24 cellular contexts compared by ENCODE assay signal in the genomic region with DNA sequence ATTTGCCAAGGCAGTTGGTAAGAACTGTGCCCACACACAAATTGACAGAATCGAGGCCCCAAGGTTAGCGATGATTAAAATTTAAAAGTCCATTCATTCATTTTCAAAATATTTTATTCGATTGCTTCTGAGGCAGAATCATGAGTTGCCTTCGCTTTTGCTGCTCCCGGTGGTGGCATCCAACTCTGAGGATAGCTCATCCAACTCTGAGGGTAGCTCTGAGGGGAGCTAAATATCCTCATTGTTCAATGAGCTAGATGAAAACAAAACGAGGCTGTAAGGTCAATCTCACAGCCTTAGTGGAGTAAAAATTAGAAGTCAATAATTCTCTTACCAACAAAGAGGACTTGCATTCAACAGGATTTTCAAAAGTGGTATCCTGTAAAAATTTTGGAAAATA. TPM values are rescaled to one million over a fixed set of nuclear protein-coding genes. Genes with fewer than 3 reads are reported as not detected.
DNase-seq lines count a peak whose midpoint lies in the region; ATAC-seq, FAIRE-seq and TF ChIP-seq lines count a peak whose summit lies in the region.
"Had no signal": no experiment of that assay in that cellular context is flagged by ENCODE, and none has a peak within 500 bp of the region (broad histone marks: within the 10 kb centered on the region; RNA-seq: fewer than 3 reads in every experiment).

No MANE protein-coding gene starts in this region.

- no peaks in the 10 kb centered on the region for H3K79me2 ChIP-seq in OCI-LY3 (ENCODE audit: low read length)
- no peaks in the 10 kb centered on the region for H3K79me2 ChIP-seq in neural progenitor cell (ENCODE audit: low read depth)

- H3K27ac ChIP-seq in OCI-LY3 (ENCODE audit: low read length) = no peak overlapping the region
- H3K27ac ChIP-seq in endodermal cell (ENCODE audit: low read depth, low read length) = no peak overlapping the region
- H3K27ac ChIP-seq in neural progenitor cell = no peak overlapping the region
- H3K27ac ChIP-seq: foreskin keratinocyte had no signal

- peak overlapping the region; percentile 95 for H3K4me3 ChIP-seq in OCI-LY3 (ENCODE audit: low read length)
- H3K4me3 ChIP-seq in endodermal cell (ENCODE audit: low read length) = peak overlapping the region; percentile 60
- H3K4me3 ChIP-seq in neural progenitor cell = no peak overlapping the region
- H3K4me3 ChIP-seq: mucosa of descending colon had no signal

- H3K27ac Mint-ChIP-seq in endodermal cell (no peak overlapping the region), neural progenitor cell (no peak overlapping the region)
- no peak overlapping the region for H3K27ac Mint-ChIP-seq in stimulated activated naive CD8-positive, alpha-beta T cell treated with anti-CD3 and anti-CD28 coated beads, Interleukin-15, amount 100 ng/mL, for 72 hours
- H3K27ac Mint-ChIP-seq: activated naive CD8-positive, alpha-beta T cell treated with anti-CD3 and anti-CD28 coated beads for 36 hours; stimulated activated naive CD8-positive, alpha-beta T cell treated with anti-CD3 and anti-CD28 coated beads, Interleukin-15, Interleukin-2, amounts not matched to agents 100 ng/mL and 50 ng/mL, for 24 hours had no signal

- H3K36me3 ChIP-seq in OCI-LY3 (replicated peaks; ENCODE audit: low read depth, low read length) (no peaks in the 10 kb centered on the region), endodermal cell (ENCODE audit: control insufficient read depth, insufficient read depth, low read length) (no peaks in the 10 kb centered on the region), neural progenitor cell (no peaks in the 10 kb centered on the region)

- H3K4me1 ChIP-seq in OCI-LY3 (ENCODE audit: low read length) = peaks cover 25% of the 10 kb centered on the region
- H3K4me1 ChIP-seq in endodermal cell (ENCODE audit: control insufficient read depth, insufficient read depth, low read length) = no peaks in the 10 kb centered on the region
- peaks cover 13% of the 10 kb centered on the region for H3K4me1 ChIP-seq in neural progenitor cell
- H3K4me1 ChIP-seq: foreskin keratinocyte had no signal

- TF ChIP-seq CTCF in OCI-LY3 (IDR thresholded peaks at IDR 0.05; ENCODE audit: low read depth, low read length) (no peak), endodermal cell (conservative IDR thresholded peaks at IDR 0.05) (peak; percentile 41), neural progenitor cell (IDR thresholded peaks at IDR 0.05) (no peak)

- H3K27me3 Mint-ChIP-seq in endodermal cell (ENCODE audit: insufficient read depth) (peaks cover 72% of the 10 kb centered on the region), neural progenitor cell (ENCODE audit: insufficient read depth, low read depth) (peaks cover 7% of the 10 kb centered on the region)
- H3K27me3 Mint-ChIP-seq in stimulated activated naive CD8-positive, alpha-beta T cell treated with anti-CD3 and anti-CD28 coated beads, Interleukin-15, amount 100 ng/mL, for 72 hours = peaks cover 46% of the 10 kb centered on the region

- H3F3A ChIP-seq in neural progenitor cell (ENCODE audit: low read depth) = peaks cover 5% of the 10 kb centered on the region

- H3K4me3 Mint-ChIP-seq in endodermal cell = no peak overlapping the region
- peak overlapping the region; percentile 95 for H3K4me3 Mint-ChIP-seq in neural progenitor cell
- no peak overlapping the region for H3K4me3 Mint-ChIP-seq in stimulated activated naive CD8-positive, alpha-beta T cell treated with anti-CD3 and anti-CD28 coated beads, Interleukin-15, amount 100 ng/mL, for 72 hours

- DNase-seq in GM19239 (ENCODE audit: insufficient read length, low spot score) = no peak
- DNase-seq in endodermal cell = peak; percentile 51
- peak; percentile 13 for DNase-seq in neural progenitor cell (ENCODE audit: low spot score)
- DNase-seq in stimulated activated naive CD8-positive, alpha-beta T cell treated with anti-CD3 and anti-CD28 coated beads, Interleukin-15, amount 100 ng/mL, for 72 hours = no peak
- no peak for DNase-seq in activated gamma-delta T cell (lab: John Stamatoyannopoulos, UW)
- DNase-seq: activated CD4-positive, alpha-beta memory T cell treated with anti-CD3 and anti-CD28 coated beads, Interleukin-2, amount 10 ng/mL, durations not matched to agents 7 days and 5 days; activated naive CD8-positive, alpha-beta T cell treated with anti-CD3 and anti-CD28 coated beads for 36 hours; GOT3; islet precursor cell; KBM-7; MM.1S; mucosa of descending colon; NCI-H1436; NCI-H774; nephron progenitor cell; SW 1271; trophoblast cell had no signal

- H3K4me2 ChIP-seq in OCI-LY3 (ENCODE audit: low read length) = peak overlapping the region; percentile 75
- H3K4me2 ChIP-seq in neural progenitor cell = no peak overlapping the region

- 70 to 76% methylated on average over 3 to 6 of the region's 6 CpGs for WGBS in endodermal cell (ENCODE audit: insufficient coverage in 1 of 2, insufficient read length in 1 of 2), 2 experiments

- H3K9ac ChIP-seq in OCI-LY3 (ENCODE audit: low read length) (peak overlapping the region; percentile 91; the same call in 1 of the 2 replicates), endodermal cell (ENCODE audit: extremely low read depth, low read length, poor library complexity, severe bottlenecking) (no peak overlapping the region), neural progenitor cell (no peak overlapping the region)

- H2AFZ ChIP-seq in OCI-LY3 (ENCODE audit: low read depth, low read length) = no peak overlapping the region
- H2AFZ ChIP-seq in neural progenitor cell (replicated peaks) = no peak overlapping the region

- no peaks in the 10 kb centered on the region for H3K9me3 ChIP-seq in OCI-LY3 (ENCODE audit: insufficient read depth, low read length)
- peaks cover 73% of the 10 kb centered on the region for H3K9me3 ChIP-seq in endodermal cell (ENCODE audit: control insufficient read depth, low read length)
- no peaks in the 10 kb centered on the region for H3K9me3 ChIP-seq in neural progenitor cell (ENCODE audit: low read depth)
- H3K9me3 ChIP-seq: mucosa of descending colon had no signal

- peaks cover 3% of the 10 kb centered on the region for H3K9me3 Mint-ChIP-seq in endodermal cell
- H3K9me3 Mint-ChIP-seq in neural progenitor cell = no peaks in the 10 kb centered on the region
- peaks cover 0 to 4% of the 10 kb centered on the region in 2 donors for H3K9me3 Mint-ChIP-seq in stimulated activated naive CD8-positive, alpha-beta T cell treated with anti-CD3 and anti-CD28 coated beads, Interleukin-15, amount 100 ng/mL, for 72 hours
- H3K9me3 Mint-ChIP-seq: activated naive CD8-positive, alpha-beta T cell treated with anti-CD3 and anti-CD28 coated beads for 36 hours; nephron progenitor cell; stimulated activated naive CD8-positive, alpha-beta T cell treated with anti-CD3 and anti-CD28 coated beads, Interleukin-15, Interleukin-2, amounts not matched to agents 100 ng/mL and 50 ng/mL, for 24 hours had no signal

- ATAC-seq in stimulated activated naive CD8-positive, alpha-beta T cell treated with anti-CD3 and anti-CD28 coated beads, Interleukin-15, amount 100 ng/mL, for 72 hours = no peak
- no peak for ATAC-seq in GM21723 (IDR thresholded peaks at IDR 0.05; ENCODE audit: unreplicated experiment)
- ATAC-seq: mucosa of descending colon, Right ventricle myocardium inferior had no signal

- H3K27me3 ChIP-seq in OCI-LY3 (ENCODE audit: low read depth, low read length) (no peaks in the 10 kb centered on the region), endodermal cell (ENCODE audit: control insufficient read depth, insufficient read depth, low read length, poor library complexity, severe bottlenecking) (no peaks in the 10 kb centered on the region), neural progenitor cell (peaks cover 79% of the 10 kb centered on the region)

- H3K4me1 Mint-ChIP-seq in endodermal cell (no peaks in the 10 kb centered on the region), neural progenitor cell (peaks cover 13% of the 10 kb centered on the region)
- peaks cover 5% of the 10 kb centered on the region for H3K4me1 Mint-ChIP-seq in stimulated activated naive CD8-positive, alpha-beta T cell treated with anti-CD3 and anti-CD28 coated beads, Interleukin-15, amount 100 ng/mL, for 72 hours
- H3K4me1 Mint-ChIP-seq: activated naive CD8-positive, alpha-beta T cell treated with anti-CD3 and anti-CD28 coated beads for 36 hours had no signal

- no peaks in the 10 kb centered on the region for H3K36me3 Mint-ChIP-seq in endodermal cell (ENCODE audit: low read depth)
- no peaks in the 10 kb centered on the region for H3K36me3 Mint-ChIP-seq in neural progenitor cell
- H3K36me3 Mint-ChIP-seq: activated naive CD8-positive, alpha-beta T cell treated with anti-CD3 and anti-CD28 coated beads for 36 hours had no signal

- FAIRE-seq in GM19239 (lab: Jason Lieb, UNC) = peak; percentile 28
- FAIRE-seq: D721Med, HTR-8/SVneo had no signal

- H4K20me1 ChIP-seq in OCI-LY3 (ENCODE audit: insufficient read depth, low read length) (no peaks in the 10 kb centered on the region), neural progenitor cell (ENCODE audit: low read depth) (no peaks in the 10 kb centered on the region)

RNA-seq across cellular contexts. Expression of a gene that starts 0.9 kb away (rescaled TPM):
- 1 to 10 TPM; 2.2 to 2.8 TPM for total RNA-seq in endodermal cell
- 5.4 TPM for polyA plus RNA-seq in endodermal cell (2013, experiment 1 of 2)
- polyA plus RNA-seq in endodermal cell (2013, experiment 2 of 2) = 3.1 TPM
- 0.49 and 0.59 TPM in 2 replicates for total RNA-seq in neural progenitor cell (ENCODE audit: low replicate concordance)
- total RNA-seq: activated CD4-positive, alpha-beta memory T cell treated with anti-CD3 and anti-CD28 coated beads, Interleukin-2, amount 10 ng/mL, durations not matched to agents 7 days and 5 days; activated naive CD8-positive, alpha-beta T cell treated with anti-CD3 and anti-CD28 coated beads for 36 hours; foreskin keratinocyte had no signal
- polyA plus RNA-seq: foreskin keratinocyte had no signal

Comparison
In these comparisons a context has a peak if more than half of its experiments do, and no peak if none do; other contexts are left out.
1. DNase-seq: peak in endodermal cell (single experiment) and neural progenitor cell (single experiment); none in GM19239 (single experiment), stimulated activated naive CD8-positive, alpha-beta T cell treated with anti-CD3 and anti-CD28 coated beads, Interleukin-15, amount 100 ng/mL, for 72 hours (0 of 2) and activated gamma-delta T cell (single experiment).